Comparison of ENCODE assay signal across 14 cellular contexts in the genomic region with DNA sequence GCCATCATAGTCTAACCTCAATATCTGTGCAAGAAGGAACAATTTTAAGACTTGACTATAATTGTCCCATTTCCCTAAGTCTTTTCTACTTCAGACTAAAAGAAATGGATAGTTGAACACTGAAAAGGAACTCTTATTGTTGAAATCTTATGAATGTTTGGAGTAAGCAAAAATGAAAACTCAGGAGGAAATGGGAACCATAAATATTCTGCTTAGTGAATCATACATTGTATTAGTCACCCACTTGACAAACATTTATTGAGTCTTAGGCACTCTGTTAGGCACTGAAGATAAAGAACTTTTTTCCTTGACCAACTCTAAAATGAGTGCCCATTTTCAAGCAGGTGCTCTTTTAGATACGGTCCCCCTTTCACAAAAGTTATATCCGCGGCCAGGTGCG. TPM values are rescaled to one million over a fixed set of nuclear protein-coding genes. Genes with fewer than 3 reads are reported as not detected.
DNase-seq lines count a peak whose midpoint lies in the region; ATAC-seq and TF ChIP-seq lines count a peak whose summit lies in the region.
"Had no signal": no experiment of that assay in that cellular context is flagged by ENCODE, and none has a peak within 500 bp of the region (broad histone marks: within the 10 kb centered on the region; RNA-seq: fewer than 3 reads in every experiment).

No MANE protein-coding gene starts in this region.

- no peak overlapping the region for H3K4me3 ChIP-seq in astrocyte of the spinal cord (ENCODE audit: low read depth, low read length)
- H3K4me3 ChIP-seq: K562, psoas muscle had no signal

- in situ Hi-C loops in astrocyte of the spinal cord (cut with HindIII; ENCODE audit: low sequenced_read_pairs): no loop called here

- peak; percentile 37 for DNase-seq in AG08396 (ENCODE audit: low spot score)
- peak; percentile 63 for DNase-seq in HT1080 (ENCODE audit: low read depth)
- DNase-seq in astrocyte of the spinal cord (ENCODE audit: low read depth, low spot score): peak; percentile 28
- DNase-seq in kidney tubule cell (ENCODE audit: low spot score): peak; percentile 60
- no peak for DNase-seq in iPS-NIHi7 (ENCODE audit: extremely low spot score)
- DNase-seq in SHP77 treated with DMSO at 0.1 percent for 48 hours (lab: John Stamatoyannopoulos, UW): no peak
- DNase-seq in stimulated activated CD4-positive, alpha-beta T cell treated with anti-CD3 and anti-CD28 coated beads, Interleukin-1b, Interleukin-23, amount 100 ng/mL, for 48 hours: no peak
- DNase-seq: activated CD4-positive, alpha-beta T cell treated with anti-CD3 and anti-CD28 coated beads, Interleukin-2, amount 10 ng/mL, durations not matched to agents 24 days and 14 days; activated effector memory CD4-positive, alpha-beta T cell treated with Interleukin-2 at 50 U/mL for 16 hours; NCI-H2081; psoas muscle; stimulated activated naive CD4-positive, alpha-beta T cell treated with Interleukin-2 at 50 U/mL for 16 hours had no signal

- no peak for ATAC-seq in HG03460 (IDR thresholded peaks at IDR 0.05; ENCODE audit: unreplicated experiment)
- ATAC-seq: K562, psoas muscle had no signal

- TF ChIP-seq CTCF in astrocyte of the spinal cord (IDR thresholded peaks at IDR 0.05; ENCODE audit: low read depth, low read length): no peak

RNA-seq across cellular contexts. Expression of a gene that starts 8.7 kb away (rescaled TPM):
- not detected in 2 replicates for total RNA-seq in HT1080 (2014; rRNA removed; shearing (Covaris generic))
- 0.01 TPM in 2 replicates for polyA plus RNA-seq in HT1080 (2015; cell fraction: cytosol; rRNA removed)
- 0.06 TPM in 1 of 2 replicates, not detected in the other for polyA plus RNA-seq in HT1080 (2015; cell fraction: nucleus; rRNA removed)
- total RNA-seq: activated CD4-positive, alpha-beta T cell treated with anti-CD3 and anti-CD28 coated beads, Interleukin-2, amount 10 ng/mL, durations not matched to agents 24 days and 14 days had no signal

RNA-seq across cellular contexts. Expression of a gene that starts 50.6 kb away (rescaled TPM):
- 33.3 and 37.2 TPM in 2 replicates for total RNA-seq in HT1080 (2014; rRNA removed; shearing (Covaris generic))
- polyA plus RNA-seq in HT1080 (2015; cell fraction: cytosol; rRNA removed): 30.5 and 35.3 TPM in 2 replicates
- polyA plus RNA-seq in HT1080 (2015; cell fraction: nucleus; rRNA removed): 23.6 and 27.3 TPM in 2 replicates

Comparison
In these comparisons a context has a peak if more than half of its experiments do, and no peak if none do; other contexts are left out.
1. DNase-seq: peak in AG08396 (single experiment), HT1080 (single experiment), astrocyte of the spinal cord (single experiment) and kidney tubule cell (single experiment); none in iPS-NIHi7 (single experiment), SHP77 treated with DMSO at 0.1 percent for 48 hours (single experiment) and stimulated activated CD4-positive, alpha-beta T cell treated with anti-CD3 and anti-CD28 coated beads, Interleukin-1b, Interleukin-23, amount 100 ng/mL, for 48 hours (single experiment).